ENCODE assay signal across 9 cellular contexts in genomic region chr18:26931659-26932058, GRCh38.
"Had no signal": no experiment of that assay in that cellular context is flagged by ENCODE, and none has a peak within 500 bp of the region (broad histone marks: within the 10 kb centered on the region; RNA-seq: fewer than 3 reads in every experiment).

No MANE protein-coding gene starts in this region.

- H3K9me3 ChIP-seq: HAP-1 had no signal

- DNase-seq: GM23248, GOT3, H7, HFFc6, KG1 had no signal

- H3K4me3 Mint-ChIP-seq: HFFc6, IgD-negative memory B cell had no signal

- FAIRE-seq: HTR-8/SVneo had no signal

- H3K27ac ChIP-seq: GM23248 had no signal

- ATAC-seq: HCT116 had no signal

- H3K4me1 ChIP-seq: HAP-1 had no signal

- H3K27ac Mint-ChIP-seq: HFFc6, IgD-negative memory B cell had no signal

- H3K4me3 ChIP-seq: GM23248, HAP-1 had no signal

- H2AFZ ChIP-seq: GM23248 had no signal

- H3K4me1 Mint-ChIP-seq: IgD-negative memory B cell had no signal

- H3K9ac ChIP-seq: GM23248 had no signal

- H3K36me3 ChIP-seq: HAP-1 had no signal

- H3K27me3 Mint-ChIP-seq: IgD-negative memory B cell had no signal
